Comparison of ENCODE assay signal across 12 cellular contexts in the genomic region with DNA sequence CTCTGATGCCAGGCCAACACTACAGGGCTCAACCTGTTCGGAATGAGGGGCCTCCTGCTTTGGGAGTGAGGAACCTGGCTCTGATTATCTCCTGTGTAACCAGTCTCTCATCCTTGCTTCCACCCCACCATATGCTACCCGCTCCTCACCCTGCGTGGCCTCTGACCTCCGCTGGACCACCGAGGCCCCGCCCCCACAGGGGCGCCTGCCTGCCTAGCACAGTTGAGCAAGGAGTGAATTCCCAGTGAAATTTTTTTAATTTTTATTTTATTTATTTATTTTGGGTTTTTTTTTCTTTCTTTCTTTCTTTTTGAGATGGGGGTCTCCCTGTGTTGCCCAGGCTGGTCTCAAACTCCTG. TPM values are rescaled to one million over a fixed set of nuclear protein-coding genes. Genes with fewer than 3 reads are reported as not detected.
DNase-seq lines count a peak whose midpoint lies in the region; ATAC-seq and TF ChIP-seq lines count a peak whose summit lies in the region.
"Had no signal": no experiment of that assay in that cellular context is flagged by ENCODE, and none has a peak within 500 bp of the region (broad histone marks: within the 10 kb centered on the region; RNA-seq: fewer than 3 reads in every experiment).

No MANE protein-coding gene starts in this region.

- no peak overlapping the region for H2AFZ ChIP-seq in mammary epithelial cell (ENCODE audit: low read depth, low read length)

- H3K27me3 ChIP-seq in mammary epithelial cell (ENCODE audit: insufficient read depth, low read length): no peaks in the 10 kb centered on the region
- H3K27me3 ChIP-seq in mucosa of rectum (ENCODE audit: control insufficient read depth in 2 of 2, insufficient read depth in 2 of 2, low read length in 2 of 2): peaks cover 0 to 2% of the 10 kb centered on the region in 2 donors
- peaks cover 0 to 18% of the 10 kb centered on the region in 2 donors for H3K27me3 ChIP-seq in tibial nerve
- H3K27me3 ChIP-seq in testis: no peaks in the 10 kb centered on the region
- H3K27me3 ChIP-seq: BE2C had no signal

- no peak overlapping the region for H3K4me2 ChIP-seq in mammary epithelial cell (ENCODE audit: insufficient read depth, low read depth, low read length)

- no peaks in the 10 kb centered on the region for H3K36me3 Mint-ChIP-seq in MCF 10A (ENCODE audit: insufficient read depth, unreplicated experiment)
- H3K36me3 Mint-ChIP-seq in activated naive CD4-positive, alpha-beta T cell treated with anti-CD3 and anti-CD28 coated beads, Interleukin-2, amount 50 U/mL, for 72 hours: peaks cover 8 to 23% of the 10 kb centered on the region in 2 donors

- TF ChIP-seq EP300 in tibial nerve (IDR thresholded peaks at IDR 0.05): no peak

- intact Hi-C loops in MCF 10A (cut with micrococcal nuclease) (loop anchor here (5.0 kb wide), 1 partner anchor 115 kb away; a partner anchor contains a TSS), mammary epithelial cell (cut with micrococcal nuclease) (no loop called here), testis (cut with DNase I; ENCODE audit: low total_unique reads) (no loop called here)

- H3K4me3 Mint-ChIP-seq in MCF 10A (ENCODE audit: unreplicated experiment): peak overlapping the region; percentile 85

- dilution Hi-C loops in mammary epithelial cell (cut with HindIII; ENCODE audit: low sequenced_read_pairs): no loop called here

- WGBS in mammary epithelial cell (ENCODE audit: low coverage, missing lambda C conversion rate): 35% methylated on average over 6 of the region's 7 CpGs
- 75 to 77% methylated on average over 7 of the region's 7 CpGs for WGBS in tibial nerve, 2 donors
- 71 to 80% methylated on average over 7 of the region's 7 CpGs for WGBS in testis, 2 donors

- in situ Hi-C loops in mammary epithelial cell (cut with MboI; ENCODE audit: low sequenced_read_pairs in 2 of 2): no loop called here

- TF ChIP-seq POLR2A in tibial nerve (IDR thresholded peaks at IDR 0.05): no peak
- TF ChIP-seq POLR2A in testis (IDR thresholded peaks at IDR 0.05): no peak

- no peaks in the 10 kb centered on the region for H3K36me3 ChIP-seq in mammary epithelial cell (ENCODE audit: insufficient read depth, low read length)
- H3K36me3 ChIP-seq in mucosa of rectum (ENCODE audit: control insufficient read depth in 2 of 2, insufficient read depth in 2 of 2, low read length in 2 of 2): no peaks in the 10 kb centered on the region
- no peaks in the 10 kb centered on the region for H3K36me3 ChIP-seq in tibial nerve
- H3K36me3 ChIP-seq in testis (ENCODE audit: low read depth, missing control alignments): no peaks in the 10 kb centered on the region

- H3K9ac ChIP-seq in mammary epithelial cell (ENCODE audit: insufficient read depth, low read length) (no peak overlapping the region), mucosa of rectum (ENCODE audit: low read depth in 1 of 2, low read length in 2 of 2) (peak overlapping the region; percentile 73 to 94)

- POLR2A ChIA-PET in MCF 10A (lab: Yijun Ruan, JAX): interaction anchor here (1.7 kb wide), 1 partner anchor 15 kb away, joined by 29 read pairs; no protein-coding TSS in a partner anchor

- H3K4me1 ChIP-seq in mammary epithelial cell (ENCODE audit: insufficient read depth, low read length) (peaks cover 22% of the 10 kb centered on the region), mucosa of rectum (ENCODE audit: control insufficient read depth in 2 of 2, insufficient read depth in 2 of 2, low read length in 2 of 2) (peaks cover 54 to 60% of the 10 kb centered on the region in 2 donors), tibial nerve (peaks cover 0 to 57% (median 46%) of the 10 kb centered on the region in 4 donors), testis (peaks cover 40% of the 10 kb centered on the region)

- H3K27ac ChIP-seq in mammary epithelial cell (ENCODE audit: insufficient read depth, low read depth, low read length): no peak overlapping the region
- peak overlapping the region in 1 of 2 donors; percentile 94 for H3K27ac ChIP-seq in mucosa of rectum (ENCODE audit: low read depth in 2 of 2, low read length in 2 of 2)
- peak overlapping the region in 3 of 4 donors; percentile 90 to 98 (median 92) for H3K27ac ChIP-seq in tibial nerve
- no peak overlapping the region for H3K27ac ChIP-seq in testis

- TF ChIP-seq CTCF in MCF 10A (IDR thresholded peaks at IDR 0.05; ENCODE audit: unreplicated experiment): no peak
- no peak for TF ChIP-seq CTCF in mammary epithelial cell (conservative IDR thresholded peaks at IDR 0.05 in 1 of 2, IDR thresholded peaks at IDR 0.05 in 1 of 2; ENCODE audit: extremely low read depth in 1 of 2, insufficient read depth in 1 of 2, low read depth in 1 of 2, low read length in 2 of 2)
- no peak for TF ChIP-seq CTCF in tibial nerve (IDR thresholded peaks at IDR 0.05)
- no peak for TF ChIP-seq CTCF in testis (IDR thresholded peaks at IDR 0.05)

- H3K9me3 ChIP-seq in mammary epithelial cell (replicated peaks; ENCODE audit: insufficient read depth, low read length) (no peaks in the 10 kb centered on the region), mucosa of rectum (ENCODE audit: control insufficient read depth in 2 of 2, low read length in 2 of 2) (no peaks in the 10 kb centered on the region), tibial nerve (no peaks in the 10 kb centered on the region), testis (no peaks in the 10 kb centered on the region)
- H3K9me3 ChIP-seq: BE2C had no signal

- no peak for ATAC-seq in activated naive CD4-positive, alpha-beta T cell treated with anti-CD3 and anti-CD28 coated beads, Interleukin-2, amount 50 U/mL, for 72 hours
- ATAC-seq in HG03025 (IDR thresholded peaks at IDR 0.05; ENCODE audit: low FRiP score, unreplicated experiment): no peak

- H3K4me3 ChIP-seq in mammary epithelial cell (replicated peaks in 1 of 3; ENCODE audit: insufficient read depth in 1 of 3, low read depth in 2 of 3, low read length in 3 of 3): no peak overlapping the region
- peak overlapping the region; percentile 79 to 85 for H3K4me3 ChIP-seq in mucosa of rectum (ENCODE audit: low read length in 2 of 2)
- peak overlapping the region in 1 of 4 donors; percentile 87 for H3K4me3 ChIP-seq in tibial nerve
- no peak overlapping the region for H3K4me3 ChIP-seq in testis

- DNase-seq in MCF 10A (ENCODE audit: unreplicated experiment): no peak
- DNase-seq in mammary epithelial cell: no peak
- DNase-seq in activated naive CD4-positive, alpha-beta T cell treated with anti-CD3 and anti-CD28 coated beads, Interleukin-2, amount 50 U/mL, for 72 hours (ENCODE audit: low spot score in 2 of 2): no peak
- DNase-seq in tibial nerve (ENCODE audit: low spot score in 2 of 2): no peak
- DNase-seq in NCI-H187 (lab: John Stamatoyannopoulos, UW): no peak
- DNase-seq in testis: no peak
- DNase-seq: BE2C; NCI-H524 treated with DMSO at 0.1 percent for 48 hours; stimulated activated naive CD4-positive, alpha-beta T cell treated with Interleukin-2 at 50 U/mL for 16 hours; T-helper 9 cell had no signal

- H3K4me1 Mint-ChIP-seq in MCF 10A (ENCODE audit: insufficient read depth, unreplicated experiment): peaks cover 25% of the 10 kb centered on the region

- H3K9me3 Mint-ChIP-seq in MCF 10A (ENCODE audit: unreplicated experiment): no peaks in the 10 kb centered on the region
- no peaks in the 10 kb centered on the region for H3K9me3 Mint-ChIP-seq in activated naive CD4-positive, alpha-beta T cell treated with anti-CD3 and anti-CD28 coated beads, Interleukin-2, amount 50 U/mL, for 72 hours

- H3K27ac Mint-ChIP-seq in MCF 10A (ENCODE audit: low read depth, unreplicated experiment): peak overlapping the region; percentile 91
- peak overlapping the region; percentile 29 to 87 for H3K27ac Mint-ChIP-seq in activated naive CD4-positive, alpha-beta T cell treated with anti-CD3 and anti-CD28 coated beads, Interleukin-2, amount 50 U/mL, for 72 hours

- CTCF ChIA-PET in MCF 10A (lab: Yijun Ruan, JAX): interaction anchor here (1.7 kb wide), 1 partner anchor 12 kb away, joined by 9 read pairs; no protein-coding TSS in a partner anchor
- CTCF ChIA-PET in mammary epithelial cell (lab: Charles Lee; ENCODE audit: low non-redundant PET): no interaction called here

- H4K20me1 ChIP-seq in mammary epithelial cell (ENCODE audit: insufficient read depth, low read length): no peaks in the 10 kb centered on the region

- no peaks in the 10 kb centered on the region for H3K27me3 Mint-ChIP-seq in MCF 10A (ENCODE audit: insufficient read depth, unreplicated experiment)

- BruUV-seq in MCF 10A (replicated peaks; lab: Mats Ljungman, UMichigan): no TSS peak
- no TSS peak for BruUV-seq in mammary epithelial cell (replicated peaks; lab: Mats Ljungman, UMichigan)

- peaks cover 36% of the 10 kb centered on the region for H3K79me2 ChIP-seq in mammary epithelial cell (ENCODE audit: insufficient read depth, low read length)

RNA-seq across cellular contexts. Expression of a gene that starts 1.9 kb away (rescaled TPM):
- total RNA-seq in MCF 10A (2022): 426 and 430 TPM in 2 replicates
- total RNA-seq in mammary epithelial cell: 100 to 1,000 TPM; 105 to 480 TPM
- 441 TPM for polyA plus RNA-seq in mammary epithelial cell
- polyA minus RNA-seq in mammary epithelial cell: 553 TPM
- total RNA-seq in activated naive CD4-positive, alpha-beta T cell treated with anti-CD3 and anti-CD28 coated beads, Interleukin-2, amount 50 U/mL, for 72 hours: 100 to 1,000 TPM; 267 to 358 TPM
- 100 to 1,000 TPM; 150 to 191 (median 159) TPM for total RNA-seq in tibial nerve
- 100 to 1,000 TPM; 223 to 240 TPM for total RNA-seq in testis
- 256 TPM for polyA plus RNA-seq in testis (ENCODE audit: insufficient read depth, low read depth, low replicate concordance)

RNA-seq across cellular contexts. Expression of a gene that starts 22.3 kb away (rescaled TPM):
- total RNA-seq in MCF 10A (2022) (1.7 and 2.8 TPM in 2 replicates), mammary epithelial cell (1 to 10 TPM in 1 of 2 donors, under 1 TPM in 1; 0.67 to 1.1 TPM), tibial nerve (under 1 TPM in 2 of 4 donors, not detected in 2; 0.42 to 0.78 TPM), testis (1 to 10 TPM; 1.2 to 2.1 TPM)
- polyA plus RNA-seq in mammary epithelial cell (0.20 TPM), testis (ENCODE audit: insufficient read depth, low read depth, low replicate concordance) (0.96 TPM)
- not detected for polyA minus RNA-seq in mammary epithelial cell
- total RNA-seq in activated naive CD4-positive, alpha-beta T cell treated with anti-CD3 and anti-CD28 coated beads, Interleukin-2, amount 50 U/mL, for 72 hours: 1 to 10 TPM; 1.4 to 2.6 TPM

RNA-seq across cellular contexts. Expression of a gene that starts 26.3 kb away (rescaled TPM):
- 0.91 and 1.2 TPM in 2 replicates for total RNA-seq in MCF 10A (2022)
- 1 to 10 TPM in 1 of 2 donors, under 1 TPM in 1; 0.67 to 1.6 TPM for total RNA-seq in mammary epithelial cell
- 1.3 TPM for polyA plus RNA-seq in mammary epithelial cell
- polyA minus RNA-seq in mammary epithelial cell: not detected
- total RNA-seq in activated naive CD4-positive, alpha-beta T cell treated with anti-CD3 and anti-CD28 coated beads, Interleukin-2, amount 50 U/mL, for 72 hours: 1 to 10 TPM in 1 of 2 donors, under 1 TPM in 1; 0.64 to 1.5 TPM
- total RNA-seq in tibial nerve: 1 to 10 TPM in 1 of 4 donors, not detected in 3; 1.0 TPM
- 100 to 1,000 TPM in 1 of 2 donors, 10 to 100 TPM in 1; 74.0 to 143 TPM for total RNA-seq in testis
- 40.8 TPM for polyA plus RNA-seq in testis (ENCODE audit: insufficient read depth, low read depth, low replicate concordance)

Comparison
In these comparisons a context has a peak if more than half of its experiments do, and no peak if none do; other contexts are left out.
1. H3K27ac ChIP-seq: peak in tibial nerve (3 of 4); none in mammary epithelial cell (single experiment) and testis (0 of 2).
2. H3K4me3 ChIP-seq: peak in mucosa of rectum (2 of 2); none in mammary epithelial cell (0 of 3) and testis (0 of 2).
3. RNA of a gene that starts 26.3 kb away (total RNA-seq): 74.0 to 143 TPM in testis; 0.67 to 1.6 TPM in mammary epithelial cell, 0.64 to 1.5 TPM in activated naive CD4-positive, alpha-beta T cell treated with anti-CD3 and anti-CD28 coated beads, Interleukin-2, amount 50 U/mL, for 72 hours, 0.91 to 1.2 TPM in MCF 10A and 1.0 TPM in tibial nerve; every median in the first group is over 10 times any median in the second.